8 cellular contexts compared by ENCODE assay signal in genomic region chr6:129672345-129672691, GRCh38. TPM values are rescaled to one million over a fixed set of nuclear protein-coding genes. Genes with fewer than 3 reads are reported as not detected.
DNase-seq lines count a peak whose midpoint lies in the region; ATAC-seq, FAIRE-seq and TF ChIP-seq lines count a peak whose summit lies in the region.

No MANE protein-coding gene starts in this region.

- no peak for TF ChIP-seq CTCF in mucosa of descending colon (IDR thresholded peaks at IDR 0.05)

- H3K36me3 Mint-ChIP-seq in activated T-helper 2 cell treated with anti-CD3 and anti-CD28 coated beads, Interferon-gamma antibody, Interleukin-2, Interleukin-4, amounts not matched to agents 10 μg/mL and 5 μg/mL and 100 μg/mL, durations not matched to agents 14 hours and 24 hours and 36 hours (ENCODE audit: low read depth): no peaks in the 10 kb centered on the region

- no peaks in the 10 kb centered on the region for H3K9me3 ChIP-seq in mucosa of descending colon

- FAIRE-seq in HTR-8/SVneo (lab: Jason Lieb, UNC): no peak
- no peak for FAIRE-seq in H54 (lab: Jason Lieb, UNC)

- H3K36me3 ChIP-seq in mucosa of descending colon (ENCODE audit: low read depth): no peaks in the 10 kb centered on the region

- TF ChIP-seq POLR2A in H54 (IDR thresholded peaks at IDR 0.05; ENCODE audit: low read depth, low read length): no peak

- no peaks in the 10 kb centered on the region for H3K4me1 ChIP-seq in mucosa of descending colon (ENCODE audit: low read depth)

- no peaks in the 10 kb centered on the region for H3K9me3 Mint-ChIP-seq in activated T-helper 2 cell treated with anti-CD3 and anti-CD28 coated beads, Interferon-gamma antibody, Interleukin-2, Interleukin-4, amounts not matched to agents 10 μg/mL and 5 μg/mL and 100 μg/mL, durations not matched to agents 14 hours and 24 hours and 36 hours

- intact Hi-C loops in activated T-helper 2 cell treated with anti-CD3 and anti-CD28 coated beads, Interferon-gamma antibody, Interleukin-2, Interleukin-4, amounts not matched to agents 10 μg/mL and 5 μg/mL and 100 μg/mL, durations not matched to agents 14 hours and 24 hours and 36 hours (cut with micrococcal nuclease): loop anchor here (1.0 to 10.0 kb wide), 12 partner anchors 24 to 950 kb away; partner anchors contain the start of gene ARHGAP18
- intact Hi-C loops in mucosa of descending colon (cut with DNase I, micrococcal nuclease): no loop called here

- no peak overlapping the region for H3K4me3 ChIP-seq in mucosa of descending colon

- no peaks in the 10 kb centered on the region for H3K27me3 Mint-ChIP-seq in activated T-helper 2 cell treated with anti-CD3 and anti-CD28 coated beads, Interferon-gamma antibody, Interleukin-2, Interleukin-4, amounts not matched to agents 10 μg/mL and 5 μg/mL and 100 μg/mL, durations not matched to agents 14 hours and 24 hours and 36 hours (ENCODE audit: low read depth)

- H3K4me3 Mint-ChIP-seq in activated T-helper 2 cell treated with anti-CD3 and anti-CD28 coated beads, Interferon-gamma antibody, Interleukin-2, Interleukin-4, amounts not matched to agents 10 μg/mL and 5 μg/mL and 100 μg/mL, durations not matched to agents 14 hours and 24 hours and 36 hours (ENCODE audit: low read depth): peak overlapping the region; percentile 61

- H3K27ac Mint-ChIP-seq in activated T-helper 2 cell treated with anti-CD3 and anti-CD28 coated beads, Interferon-gamma antibody, Interleukin-2, Interleukin-4, amounts not matched to agents 10 μg/mL and 5 μg/mL and 100 μg/mL, durations not matched to agents 14 hours and 24 hours and 36 hours: peak overlapping the region; percentile 90

- H3K4me1 Mint-ChIP-seq in activated T-helper 2 cell treated with anti-CD3 and anti-CD28 coated beads, Interferon-gamma antibody, Interleukin-2, Interleukin-4, amounts not matched to agents 10 μg/mL and 5 μg/mL and 100 μg/mL, durations not matched to agents 14 hours and 24 hours and 36 hours (ENCODE audit: low read depth): peaks cover 48% of the 10 kb centered on the region

- ATAC-seq in GM18519 (IDR thresholded peaks at IDR 0.05; ENCODE audit: low FRiP score, unreplicated experiment) (peak; percentile 6), HG02938 (IDR thresholded peaks at IDR 0.05; ENCODE audit: unreplicated experiment) (peak; percentile 3), mucosa of descending colon (peak; percentile 35)

- DNase-seq in activated T-helper 2 cell treated with anti-CD3 and anti-CD28 coated beads, Interferon-gamma antibody, Interleukin-2, Interleukin-4, amounts not matched to agents 10 μg/mL and 5 μg/mL and 100 μg/mL, durations not matched to agents 14 hours and 24 hours and 36 hours (ENCODE audit: low spot score): no peak
- DNase-seq in mucosa of descending colon (no peak), HTR-8/SVneo (ENCODE audit: insufficient read length, low spot score) (no peak), cerebellar nuclear complex (lab: John Stamatoyannopoulos, UW) (no peak), occipital lobe (lab: John Stamatoyannopoulos, UW) (no peak), H54 (ENCODE audit: insufficient read length, low spot score) (no peak)

RNA-seq across cellular contexts. Expression of gene ARHGAP18, which starts 37.7 kb away (rescaled TPM):
- 5.9 and 6.6 TPM in 2 replicates for total RNA-seq in activated T-helper 2 cell treated with anti-CD3 and anti-CD28 coated beads, Interferon-gamma antibody, Interleukin-2, Interleukin-4, amounts not matched to agents 10 μg/mL and 5 μg/mL and 100 μg/mL, durations not matched to agents 14 hours and 24 hours and 36 hours
- 10 to 100 TPM; 17.6 to 24.3 (median 20.1) TPM for total RNA-seq in mucosa of descending colon
- 8.6 TPM for total RNA-seq in occipital lobe
